6 cellular contexts compared by ENCODE assay signal in genomic region chr2:35297403-35297802, GRCh38.
"Had no signal": no experiment of that assay in that cellular context is flagged by ENCODE, and none has a peak within 500 bp of the region (broad histone marks: within the 10 kb centered on the region; RNA-seq: fewer than 3 reads in every experiment).

No MANE protein-coding gene starts in this region.

- ATAC-seq: HepG2, K562 had no signal

- H3K9me3 Mint-ChIP-seq: IgD-negative memory B cell had no signal

- H3K36me3 Mint-ChIP-seq: IgD-negative memory B cell had no signal

- H3K27me3 Mint-ChIP-seq: IgD-negative memory B cell had no signal

- H3K4me3 Mint-ChIP-seq: IgD-negative memory B cell had no signal

- H3K4me1 Mint-ChIP-seq: IgD-negative memory B cell had no signal

- H3K27ac Mint-ChIP-seq: IgD-negative memory B cell had no signal

- DNase-seq: IMR-90, KBM-7, KG1 had no signal
